1 cellular context compared by ENCODE assay signal in the genomic region with DNA sequence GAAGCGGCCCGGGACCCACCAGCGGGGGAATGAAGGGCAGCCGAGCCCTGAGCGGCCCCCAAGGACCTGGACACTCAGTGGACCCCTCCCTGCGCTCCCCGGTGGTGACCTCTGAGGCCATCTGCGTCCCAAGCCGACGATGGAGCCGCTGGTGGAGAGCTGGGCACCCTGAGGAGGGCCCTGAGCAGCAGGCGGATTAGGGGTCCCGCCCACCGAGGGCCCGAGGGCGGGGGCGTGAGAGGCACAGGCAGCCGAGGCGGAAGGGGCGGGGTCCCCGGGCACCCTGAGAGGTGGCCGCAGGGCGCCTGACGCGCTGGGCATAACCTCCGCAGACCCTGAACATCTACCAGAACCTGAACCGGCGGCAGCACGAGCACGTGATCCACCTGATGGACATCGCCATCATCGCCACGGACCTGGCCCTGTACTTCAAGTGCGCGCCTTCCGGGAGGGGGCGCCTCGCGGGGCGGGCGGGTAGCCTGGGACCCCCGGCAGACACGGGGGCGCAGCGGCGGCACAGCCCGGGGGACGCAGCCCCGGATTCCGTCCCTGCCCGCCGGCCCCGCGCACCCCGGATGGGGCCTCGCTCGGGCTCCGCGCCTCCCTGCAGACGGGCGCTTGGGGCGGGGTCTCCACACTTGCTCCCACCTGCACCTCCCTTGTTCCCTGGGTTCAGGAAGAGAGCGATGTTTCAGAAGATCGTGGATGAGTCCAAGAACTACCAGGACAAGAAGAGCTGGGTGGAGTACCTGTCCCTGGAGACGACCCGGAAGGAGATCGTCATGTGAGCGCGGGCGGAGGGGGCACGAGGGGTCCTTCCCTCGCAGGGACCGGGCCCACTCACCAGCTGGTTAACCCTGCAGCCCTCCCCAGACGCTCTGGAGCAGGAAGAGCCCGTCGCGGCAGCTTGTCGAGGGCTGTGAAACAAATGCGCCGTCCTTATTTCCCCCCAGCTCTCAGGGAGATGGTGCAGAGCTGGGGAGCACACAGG.
TF ChIP-seq lines count a peak whose summit lies in the region.

No MANE protein-coding gene starts in this region.

TF ChIP-seq in H1, 55 proteins besides CTCF, POLR2A, EP300 and RAD21:
- TF ChIP-seq SIN3A (conservative IDR thresholded peaks at IDR 0.05 in 1 of 2, IDR thresholded peaks at IDR 0.05 in 1 of 2; ENCODE audit: low read depth in 1 of 2, low read length in 2 of 2) (peak in 1 of 2 experiments; percentile 18; a peak in 1 of 4 replicates), ASH2L (IDR thresholded peaks at IDR 0.05; ENCODE audit: low read length) (peak; percentile 24), HDAC6 (IDR thresholded peaks at IDR 0.05; ENCODE audit: low read depth, low read length) (no peak), MAFK (IDR thresholded peaks at IDR 0.05; ENCODE audit: low read depth, low read length) (no peak), TAF1 (IDR thresholded peaks at IDR 0.05; ENCODE audit: low read depth, low read length) (no peak), KDM1A (IDR thresholded peaks at IDR 0.05; ENCODE audit: borderline replicate concordance, low read length) (no peak), JUND (IDR thresholded peaks at IDR 0.05; ENCODE audit: low read length) (no peak), KDM5A (IDR thresholded peaks at IDR 0.05; ENCODE audit: low read length) (no peak), BACH1 (IDR thresholded peaks at IDR 0.05; ENCODE audit: low read length) (no peak), CTBP2 (IDR thresholded peaks at IDR 0.05; ENCODE audit: borderline replicate concordance, insufficient read depth, insufficient read length, low read length) (no peak), TEAD4 (IDR thresholded peaks at IDR 0.05; ENCODE audit: low read depth, low read length) (0 out of 2 replicates have a peak, but pooled peaks have one; percentile 44), SP4 (IDR thresholded peaks at IDR 0.05; ENCODE audit: low read length) (no peak), RNF2 (IDR thresholded peaks at IDR 0.05; ENCODE audit: borderline replicate concordance, low read depth, low read length, missing control alignments, poor library complexity, severe bottlenecking) (no peak), NANOG (IDR thresholded peaks at IDR 0.05; ENCODE audit: insufficient read depth, low read depth, low read length, poor library complexity, severe bottlenecking) (no peak), TAF7 (optimal IDR thresholded peaks at IDR 0.05; ENCODE audit: borderline replicate concordance, low read depth, low read length) (no peak), PHF8 (conservative IDR thresholded peaks at IDR 0.05; ENCODE audit: low read depth, low read length) (peak; percentile 60), RBBP5 (IDR thresholded peaks at IDR 0.05; ENCODE audit: borderline replicate concordance, low read depth, low read length) (0 out of 2 replicates have a peak, but pooled peaks have one; percentile 39), FOSL1 (IDR thresholded peaks at IDR 0.05; ENCODE audit: insufficient read depth, low read depth, low read length) (no peak), RFX5 (IDR thresholded peaks at IDR 0.05; ENCODE audit: borderline replicate concordance, low read depth, low read length) (no peak), NRF1 (IDR thresholded peaks at IDR 0.05; ENCODE audit: low read depth, low read length) (no peak), JUN (IDR thresholded peaks at IDR 0.05; ENCODE audit: low read depth, low read length) (no peak), EGR1 (IDR thresholded peaks at IDR 0.05; ENCODE audit: borderline replicate concordance, low read depth, low read length) (peak; percentile 90; the same call in 1 of the 2 replicates), CHD2 (IDR thresholded peaks at IDR 0.05; ENCODE audit: low read length) (no peak), POU5F1 (IDR thresholded peaks at IDR 0.05; ENCODE audit: low read depth, low read length) (no peak), CEBPB (IDR thresholded peaks at IDR 0.05; ENCODE audit: low read depth, low read length) (no peak), BRCA1 (IDR thresholded peaks at IDR 0.05; ENCODE audit: low read depth, low read length) (no peak), CREB1 (IDR thresholded peaks at IDR 0.05) (peak; percentile 51), SUZ12 (IDR thresholded peaks at IDR 0.05; ENCODE audit: low read length) (no peak), KDM4A (IDR thresholded peaks at IDR 0.05; ENCODE audit: low read depth, low read length, severe bottlenecking) (peak; percentile 84), RXRA (IDR thresholded peaks at IDR 0.05; ENCODE audit: insufficient read depth, low read depth, low read length) (no peak), SP2 (IDR thresholded peaks at IDR 0.05; ENCODE audit: low read length) (no peak), ZNF274 (IDR thresholded peaks at IDR 0.05; ENCODE audit: borderline replicate concordance, extremely low read depth, low read length) (no peak), SIRT6 (IDR thresholded peaks at IDR 0.05; ENCODE audit: low read length) (no peak), TBP (IDR thresholded peaks at IDR 0.05; ENCODE audit: low read depth, low read length) (peak; percentile 31; the same call in 1 of the 2 replicates)
- TF ChIP-seq, protein P1, sequence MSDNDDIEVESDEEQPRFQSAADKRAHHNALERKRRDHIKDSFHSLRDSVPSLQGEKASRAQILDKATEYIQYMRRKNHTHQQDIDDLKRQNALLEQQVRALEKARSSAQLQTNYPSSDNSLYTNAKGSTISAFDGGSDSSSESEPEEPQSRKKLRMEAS (IDR thresholded peaks at IDR 0.05) = peak; percentile 92
- TF ChIP-seq, protein P2, sequence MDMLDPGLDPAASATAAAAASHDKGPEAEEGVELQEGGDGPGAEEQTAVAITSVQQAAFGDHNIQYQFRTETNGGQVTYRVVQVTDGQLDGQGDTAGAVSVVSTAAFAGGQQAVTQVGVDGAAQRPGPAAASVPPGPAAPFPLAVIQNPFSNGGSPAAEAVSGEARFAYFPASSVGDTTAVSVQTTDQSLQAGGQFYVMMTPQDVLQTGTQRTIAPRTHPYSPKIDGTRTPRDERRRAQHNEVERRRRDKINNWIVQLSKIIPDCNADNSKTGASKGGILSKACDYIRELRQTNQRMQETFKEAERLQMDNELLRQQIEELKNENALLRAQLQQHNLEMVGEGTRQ (IDR thresholded peaks at IDR 0.05; ENCODE audit: low read length) = peak; percentile 69
- TF ChIP-seq, protein P3, sequence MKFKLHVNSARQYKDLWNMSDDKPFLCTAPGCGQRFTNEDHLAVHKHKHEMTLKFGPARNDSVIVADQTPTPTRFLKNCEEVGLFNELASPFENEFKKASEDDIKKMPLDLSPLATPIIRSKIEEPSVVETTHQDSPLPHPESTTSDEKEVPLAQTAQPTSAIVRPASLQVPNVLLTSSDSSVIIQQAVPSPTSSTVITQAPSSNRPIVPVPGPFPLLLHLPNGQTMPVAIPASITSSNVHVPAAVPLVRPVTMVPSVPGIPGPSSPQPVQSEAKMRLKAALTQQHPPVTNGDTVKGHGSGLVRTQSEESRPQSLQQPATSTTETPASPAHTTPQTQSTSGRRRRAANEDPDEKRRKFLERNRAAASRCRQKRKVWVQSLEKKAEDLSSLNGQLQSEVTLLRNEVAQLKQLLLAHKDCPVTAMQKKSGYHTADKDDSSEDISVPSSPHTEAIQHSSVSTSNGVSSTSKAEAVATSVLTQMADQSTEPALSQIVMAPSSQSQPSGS (IDR thresholded peaks at IDR 0.05; ENCODE audit: low read length) = no peak
- TF ChIP-seq, protein P4, sequence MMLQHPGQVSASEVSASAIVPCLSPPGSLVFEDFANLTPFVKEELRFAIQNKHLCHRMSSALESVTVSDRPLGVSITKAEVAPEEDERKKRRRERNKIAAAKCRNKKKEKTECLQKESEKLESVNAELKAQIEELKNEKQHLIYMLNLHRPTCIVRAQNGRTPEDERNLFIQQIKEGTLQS (IDR thresholded peaks at IDR 0.05; ENCODE audit: insufficient read depth, low read depth, low read length) = no peak
- TF ChIP-seq, protein P5, sequence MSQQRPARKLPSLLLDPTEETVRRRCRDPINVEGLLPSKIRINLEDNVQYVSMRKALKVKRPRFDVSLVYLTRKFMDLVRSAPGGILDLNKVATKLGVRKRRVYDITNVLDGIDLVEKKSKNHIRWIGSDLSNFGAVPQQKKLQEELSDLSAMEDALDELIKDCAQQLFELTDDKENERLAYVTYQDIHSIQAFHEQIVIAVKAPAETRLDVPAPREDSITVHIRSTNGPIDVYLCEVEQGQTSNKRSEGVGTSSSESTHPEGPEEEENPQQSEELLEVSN (IDR thresholded peaks at IDR 0.05) = peak; percentile 85
